In the genomic region with DNA sequence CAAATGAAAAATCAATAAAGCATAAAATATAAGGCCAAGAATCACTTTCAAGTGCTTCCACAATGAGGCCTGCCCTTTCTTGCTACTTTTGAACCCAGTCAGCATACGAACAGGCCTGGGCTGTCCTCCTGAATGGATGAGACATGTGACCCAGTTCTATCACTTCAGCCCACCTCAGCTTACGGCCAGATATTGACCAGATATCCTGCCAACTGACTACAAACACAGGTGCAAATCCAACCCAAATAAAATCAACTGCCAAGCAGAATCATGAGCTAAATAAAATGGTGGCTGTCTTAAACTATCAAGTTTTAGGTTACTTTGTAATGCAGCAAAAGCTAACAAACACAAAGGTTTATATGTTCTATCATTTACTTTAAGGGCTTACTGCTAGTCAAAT, we compare ENCODE assay signal across 25 cellular contexts. TPM values are rescaled to one million over a fixed set of nuclear protein-coding genes. Genes with fewer than 3 reads are reported as not detected.
A peak's percentile ranks its signal among the peaks of the same experiment; 100 is the strongest.
DNase-seq lines count a peak whose midpoint lies in the region; ATAC-seq and TF ChIP-seq lines count a peak whose summit lies in the region.
"Had no signal": no experiment of that assay in that cellular context is flagged by ENCODE, and none has a peak within 500 bp of the region (broad histone marks: within the 10 kb centered on the region; RNA-seq: fewer than 3 reads in every experiment).

No MANE protein-coding gene starts in this region.

- H3K9me3 ChIP-seq in CD4-positive, CD25-positive, alpha-beta regulatory T cell (ENCODE audit: control insufficient read depth in 2 of 2, low read length in 2 of 2), result no peaks in the 10 kb centered on the region
- H3K9me3 ChIP-seq: SK-N-SH, tibial artery had no signal

- no peak overlapping the region for H3K4me3 ChIP-seq in CD4-positive, CD25-positive, alpha-beta regulatory T cell (ENCODE audit: low read depth, low read length)
- H3K4me3 ChIP-seq: tibial artery had no signal

- intact Hi-C loops in activated CD8-positive, alpha-beta T cell treated with anti-CD3 and anti-CD28 coated beads for 36 hours (cut with micrococcal nuclease), result no loop called here

- CTCF ChIA-PET in activated CD8-positive, alpha-beta T cell treated with anti-CD3 and anti-CD28 coated beads, Interleukin-2, amount 10 ng/mL, durations not matched to agents 7 days and 5 days (lab: Charles Lee), result interaction anchor here (0.6 to 1.5 kb wide), 2 partner anchors 10 to 718 kb away, joined by 3 to 4 read pairs; no protein-coding TSS in a partner anchor
- CTCF ChIA-PET in activated CD8-positive, alpha-beta T cell treated with anti-CD3 and anti-CD28 coated beads for 36 hours (lab: Charles Lee), result interaction anchor here (1.0 kb wide), 1 partner anchor 50 kb away, joined by 3 read pairs; no protein-coding TSS in a partner anchor

- no peaks in the 10 kb centered on the region for H3K27me3 ChIP-seq in CD4-positive, CD25-positive, alpha-beta regulatory T cell (ENCODE audit: control insufficient read depth, insufficient read depth, low read length)
- H3K27me3 ChIP-seq: tibial artery had no signal

- H3K27ac Mint-ChIP-seq in activated CD8-positive, alpha-beta T cell treated with anti-CD3 and anti-CD28 coated beads, Interleukin-2, amount 10 ng/mL, durations not matched to agents 7 days and 5 days, result peak overlapping the region; percentile 45
- no peak overlapping the region for H3K27ac Mint-ChIP-seq in activated CD8-positive, alpha-beta T cell treated with anti-CD3 and anti-CD28 coated beads for 36 hours
- H3K27ac Mint-ChIP-seq in CD4-positive, CD25-positive, alpha-beta regulatory T cell, result peak overlapping the region in 2 of 3 donors; percentile 58 to 70
- peak overlapping the region; percentile 75 for H3K27ac Mint-ChIP-seq in activated T-helper 17 cell treated with anti-CD3 and anti-CD28 coated beads, Interleukin-2, amount 50 U/mL, for 72 hours
- peak overlapping the region in 6 of 10 donors; percentile 16 to 80 (median 36) for H3K27ac Mint-ChIP-seq in naive thymus-derived CD8-positive, alpha-beta T cell
- H3K27ac Mint-ChIP-seq: IgD-negative memory B cell; T-helper 1 cell treated with Interleukin-12 subunit alpha and Interleukin-12 subunit beta and Interleukin-4 antibody, amounts not matched to agents 30 μg/mL and 1 μg/mL, for 36 hours had no signal

- H3K4me3 Mint-ChIP-seq in activated CD8-positive, alpha-beta T cell treated with anti-CD3 and anti-CD28 coated beads, Interleukin-2, amount 10 ng/mL, durations not matched to agents 7 days and 5 days, result no peak overlapping the region
- no peak overlapping the region for H3K4me3 Mint-ChIP-seq in activated CD8-positive, alpha-beta T cell treated with anti-CD3 and anti-CD28 coated beads for 36 hours
- H3K4me3 Mint-ChIP-seq in CD4-positive, CD25-positive, alpha-beta regulatory T cell, result no peak overlapping the region
- H3K4me3 Mint-ChIP-seq in activated T-helper 17 cell treated with anti-CD3 and anti-CD28 coated beads, Interleukin-2, amount 50 U/mL, for 72 hours, result no peak overlapping the region
- H3K4me3 Mint-ChIP-seq in naive thymus-derived CD8-positive, alpha-beta T cell, result no peak overlapping the region
- H3K4me3 Mint-ChIP-seq: IgD-negative memory B cell; T-helper 1 cell treated with Interleukin-12 subunit alpha and Interleukin-12 subunit beta and Interleukin-4 antibody, amounts not matched to agents 30 μg/mL and 1 μg/mL, for 36 hours had no signal

- no peaks in the 10 kb centered on the region for H3K9me3 Mint-ChIP-seq in activated CD8-positive, alpha-beta T cell treated with anti-CD3 and anti-CD28 coated beads, Interleukin-2, amount 10 ng/mL, durations not matched to agents 7 days and 5 days (ENCODE audit: insufficient read depth)
- no peaks in the 10 kb centered on the region for H3K9me3 Mint-ChIP-seq in activated CD8-positive, alpha-beta T cell treated with anti-CD3 and anti-CD28 coated beads for 36 hours
- no peaks in the 10 kb centered on the region for H3K9me3 Mint-ChIP-seq in CD4-positive, CD25-positive, alpha-beta regulatory T cell
- no peaks in the 10 kb centered on the region for H3K9me3 Mint-ChIP-seq in activated T-helper 17 cell treated with anti-CD3 and anti-CD28 coated beads, Interleukin-2, amount 50 U/mL, for 72 hours
- H3K9me3 Mint-ChIP-seq in naive thymus-derived CD8-positive, alpha-beta T cell, result no peaks in the 10 kb centered on the region
- H3K9me3 Mint-ChIP-seq: IgD-negative memory B cell; T-helper 1 cell treated with Interleukin-12 subunit alpha and Interleukin-12 subunit beta and Interleukin-4 antibody, amounts not matched to agents 30 μg/mL and 1 μg/mL, for 36 hours had no signal

- peaks cover 10% of the 10 kb centered on the region for H3K4me1 Mint-ChIP-seq in activated CD8-positive, alpha-beta T cell treated with anti-CD3 and anti-CD28 coated beads, Interleukin-2, amount 10 ng/mL, durations not matched to agents 7 days and 5 days (ENCODE audit: low read depth)
- H3K4me1 Mint-ChIP-seq in activated CD8-positive, alpha-beta T cell treated with anti-CD3 and anti-CD28 coated beads for 36 hours (ENCODE audit: low read depth), result peaks cover 4% of the 10 kb centered on the region
- peaks cover 9 to 23% (median 17%) of the 10 kb centered on the region in 4 donors for H3K4me1 Mint-ChIP-seq in CD4-positive, CD25-positive, alpha-beta regulatory T cell
- peaks cover 12% of the 10 kb centered on the region for H3K4me1 Mint-ChIP-seq in activated T-helper 17 cell treated with anti-CD3 and anti-CD28 coated beads, Interleukin-2, amount 50 U/mL, for 72 hours
- H3K4me1 Mint-ChIP-seq in naive thymus-derived CD8-positive, alpha-beta T cell, result peaks cover 6 to 9% (median 6%) of the 10 kb centered on the region in 4 donors

- peaks cover 44% of the 10 kb centered on the region for H3K36me3 Mint-ChIP-seq in activated CD8-positive, alpha-beta T cell treated with anti-CD3 and anti-CD28 coated beads, Interleukin-2, amount 10 ng/mL, durations not matched to agents 7 days and 5 days (ENCODE audit: low read depth)
- H3K36me3 Mint-ChIP-seq in activated CD8-positive, alpha-beta T cell treated with anti-CD3 and anti-CD28 coated beads for 36 hours (ENCODE audit: low read depth), result peaks cover 26% of the 10 kb centered on the region
- peaks cover 37% of the 10 kb centered on the region for H3K36me3 Mint-ChIP-seq in CD4-positive, CD25-positive, alpha-beta regulatory T cell
- H3K36me3 Mint-ChIP-seq in activated T-helper 17 cell treated with anti-CD3 and anti-CD28 coated beads, Interleukin-2, amount 50 U/mL, for 72 hours (ENCODE audit: low read depth), result peaks cover 86% of the 10 kb centered on the region
- peaks cover 10 to 78% (median 18%) of the 10 kb centered on the region in 3 donors for H3K36me3 Mint-ChIP-seq in naive thymus-derived CD8-positive, alpha-beta T cell

- in situ Hi-C loops in GM13976 (cut with MboI; ENCODE audit: low sequenced_read_pairs, unreplicated experiment), result no loop called here

- DNase-seq in activated CD8-positive, alpha-beta T cell treated with anti-CD3 and anti-CD28 coated beads, Interleukin-2, amount 10 ng/mL, durations not matched to agents 7 days and 5 days, result no peak
- DNase-seq in activated CD8-positive, alpha-beta T cell treated with anti-CD3 and anti-CD28 coated beads for 36 hours, result no peak
- no peak for DNase-seq in CD4-positive, CD25-positive, alpha-beta regulatory T cell
- no peak for DNase-seq in naive thymus-derived CD8-positive, alpha-beta T cell
- DNase-seq in GM13976 (ENCODE audit: low spot score) (no peak), GM19240 (ENCODE audit: insufficient read length, low spot score) (no peak)
- DNase-seq: activated effector memory CD4-positive, alpha-beta T cell treated with Interleukin-2 at 50 U/mL for 16 hours; effector CD4-positive, alpha-beta T cell; erythroblast; H7; head of caudate nucleus; NCI-H1048; NCI-H187; NCI-H2171 treated with DMSO at 0.1 percent for 48 hours; NCI-H510A treated with DMSO at 0.1 percent for 48 hours; nucleus accumbens; PC-3; SK-N-SH; stimulated activated CD4-positive, alpha-beta T cell treated with anti-CD3 and anti-CD28 coated beads, Interleukin-15, amount 100 ng/mL, for 24 hours; stimulated activated naive CD8-positive, alpha-beta T cell treated with anti-CD3 and anti-CD28 coated beads, Interleukin-15, Interleukin-2, amounts not matched to agents 100 U/mL and 50 U/mL, for 24 hours; tibial artery had no signal

- no peaks in the 10 kb centered on the region for H3K4me1 ChIP-seq in CD4-positive, CD25-positive, alpha-beta regulatory T cell (ENCODE audit: control insufficient read depth, insufficient read depth, low read length, poor library complexity, severe bottlenecking)

- no peak overlapping the region for H3K27ac ChIP-seq in CD4-positive, CD25-positive, alpha-beta regulatory T cell (ENCODE audit: insufficient read depth, low read length, poor library complexity, severe bottlenecking)
- H3K27ac ChIP-seq: tibial artery had no signal

- ATAC-seq in activated CD8-positive, alpha-beta T cell treated with anti-CD3 and anti-CD28 coated beads, Interleukin-2, amount 10 ng/mL, durations not matched to agents 7 days and 5 days, result no peak
- ATAC-seq in activated CD8-positive, alpha-beta T cell treated with anti-CD3 and anti-CD28 coated beads for 36 hours, result no peak
- ATAC-seq in CD4-positive, CD25-positive, alpha-beta regulatory T cell (ENCODE audit: low read depth in 2 of 2), result no peak
- ATAC-seq in activated T-helper 17 cell treated with anti-CD3 and anti-CD28 coated beads, Interleukin-2, amount 50 U/mL, for 72 hours (replicated peaks), result no peak
- no peak for ATAC-seq in naive thymus-derived CD8-positive, alpha-beta T cell
- ATAC-seq in GM18873 (IDR thresholded peaks at IDR 0.05; ENCODE audit: low FRiP score, unreplicated experiment), result no peak
- ATAC-seq: PC-3; stimulated activated naive CD8-positive, alpha-beta T cell treated with anti-CD3 and anti-CD28 coated beads, Interleukin-15, Interleukin-2, amounts not matched to agents 100 U/mL and 50 U/mL, for 24 hours had no signal

- POLR2A ChIA-PET in activated CD8-positive, alpha-beta T cell treated with anti-CD3 and anti-CD28 coated beads, Interleukin-2, amount 10 ng/mL, durations not matched to agents 7 days and 5 days (lab: Charles Lee), result interaction anchor here (1.3 kb wide), 1 partner anchor 10 kb away, joined by 4 read pairs; no protein-coding TSS in a partner anchor
- POLR2A ChIA-PET in activated CD8-positive, alpha-beta T cell treated with anti-CD3 and anti-CD28 coated beads for 36 hours (lab: Charles Lee), result interaction anchor here (0.8 to 1.5 kb wide), 2 partner anchors 12 to 28 kb away, joined by 3 read pairs; no protein-coding TSS in a partner anchor
- POLR2A ChIA-PET in naive thymus-derived CD8-positive, alpha-beta T cell (lab: Charles Lee), result no interaction called here

- no peaks in the 10 kb centered on the region for H3K27me3 Mint-ChIP-seq in activated CD8-positive, alpha-beta T cell treated with anti-CD3 and anti-CD28 coated beads, Interleukin-2, amount 10 ng/mL, durations not matched to agents 7 days and 5 days (ENCODE audit: low read depth)
- H3K27me3 Mint-ChIP-seq in activated CD8-positive, alpha-beta T cell treated with anti-CD3 and anti-CD28 coated beads for 36 hours, result no peaks in the 10 kb centered on the region
- H3K27me3 Mint-ChIP-seq in CD4-positive, CD25-positive, alpha-beta regulatory T cell, result no peaks in the 10 kb centered on the region
- H3K27me3 Mint-ChIP-seq in activated T-helper 17 cell treated with anti-CD3 and anti-CD28 coated beads, Interleukin-2, amount 50 U/mL, for 72 hours, result no peaks in the 10 kb centered on the region
- no peaks in the 10 kb centered on the region for H3K27me3 Mint-ChIP-seq in naive thymus-derived CD8-positive, alpha-beta T cell
- H3K27me3 Mint-ChIP-seq: IgD-negative memory B cell had no signal

- no peak for TF ChIP-seq CTCF in activated CD8-positive, alpha-beta T cell treated with anti-CD3 and anti-CD28 coated beads for 36 hours (IDR thresholded peaks at IDR 0.05)
- no peak for TF ChIP-seq CTCF in GM13976 (IDR thresholded peaks at IDR 0.05; ENCODE audit: borderline replicate concordance, control extremely low read depth, extremely low read depth, insufficient read depth, missing control alignments)

- H3K36me3 ChIP-seq in CD4-positive, CD25-positive, alpha-beta regulatory T cell (ENCODE audit: control insufficient read depth, insufficient read depth, low read length), result peaks cover 45% of the 10 kb centered on the region

RNA-seq across cellular contexts. Expression of a gene that starts 53.7 kb away (rescaled TPM):
- 100 to 1,000 TPM; 120 to 126 TPM for total RNA-seq in activated CD8-positive, alpha-beta T cell treated with anti-CD3 and anti-CD28 coated beads, Interleukin-2, amount 10 ng/mL, durations not matched to agents 7 days and 5 days
- 100 to 1,000 TPM; 105 to 106 TPM for total RNA-seq in activated CD8-positive, alpha-beta T cell treated with anti-CD3 and anti-CD28 coated beads for 36 hours
- total RNA-seq in CD4-positive, CD25-positive, alpha-beta regulatory T cell, result 111 TPM
- polyA plus RNA-seq in CD4-positive, CD25-positive, alpha-beta regulatory T cell, result 10 to 100 TPM; 25.2 to 35.0 (median 32.2) TPM
- 100 to 1,000 TPM in 1 of 2 donors, 10 to 100 TPM in 1; 78.8 to 113 TPM for total RNA-seq in activated T-helper 17 cell treated with anti-CD3 and anti-CD28 coated beads, Interleukin-2, amount 50 U/mL, for 72 hours
- total RNA-seq in naive thymus-derived CD8-positive, alpha-beta T cell, result 100 to 1,000 TPM in 1 of 2 experiments, 10 to 100 TPM in 1; 99.8 to 101 TPM
- 10 to 100 TPM; 31.1 to 46.7 (median 32.4) TPM for polyA plus RNA-seq in naive thymus-derived CD8-positive, alpha-beta T cell
